8 cellular contexts compared by ENCODE assay signal in genomic region chr10:5684971-5685763, GRCh38. TPM values are rescaled to one million over a fixed set of nuclear protein-coding genes. Genes with fewer than 3 reads are reported as not detected.
A peak's percentile ranks its signal among the peaks of the same experiment; 100 is the strongest.
DNase-seq lines count a peak whose midpoint lies in the region; ATAC-seq, FAIRE-seq and TF ChIP-seq lines count a peak whose summit lies in the region.

No MANE protein-coding gene starts in this region.

- DNase-seq in GM04503 (ENCODE audit: low read depth) (peak; percentile 28), LHCN-M2 (ENCODE audit: low read depth) (peak; percentile 72), WERI-Rb-1 (peak; percentile 37), bronchial epithelial cell (ENCODE audit: low read depth) (peak; percentile 69), kidney (peak; percentile 91), GM19240 (ENCODE audit: insufficient read length, low spot score) (no peak)
- DNase-seq in stimulated activated CD4-positive, alpha-beta T cell treated with anti-CD3 and anti-CD28 coated beads, Interleukin-15, amount 100 ng/mL, for 1 hour (ENCODE audit: low read depth in 1 of 2, low spot score in 1 of 2) = peak; percentile 29 to 49

- peak overlapping the region; percentile 11 to 20 for H3K9ac ChIP-seq in kidney (ENCODE audit: low read length in 2 of 2)

- intact Hi-C loops in kidney (cut with DNase I) = no loop called here

- peak; percentile 39 for ATAC-seq in GM21737 (IDR thresholded peaks at IDR 0.05; ENCODE audit: unreplicated experiment)

- no peaks in the 10 kb centered on the region for H3K36me3 ChIP-seq in WERI-Rb-1
- H3K36me3 ChIP-seq in bronchial epithelial cell (ENCODE audit: control insufficient read depth, insufficient read depth, low read length) = no peaks in the 10 kb centered on the region
- H3K36me3 ChIP-seq in kidney (ENCODE audit: control insufficient read depth in 1 of 2, insufficient read depth in 2 of 2, low read length in 2 of 2) = no peaks in the 10 kb centered on the region

- peak overlapping the region; percentile 72 for H3K27ac ChIP-seq in WERI-Rb-1
- H3K27ac ChIP-seq in kidney (ENCODE audit: low read depth in 2 of 2, low read length in 2 of 2) = peak overlapping the region; percentile 81 to 84

- peak; percentile 42 for TF ChIP-seq CTCF in WERI-Rb-1 (IDR thresholded peaks at IDR 0.05; ENCODE audit: low read depth, low read length)
- peak; percentile 60 for TF ChIP-seq CTCF in bronchial epithelial cell (IDR thresholded peaks at IDR 0.05; ENCODE audit: insufficient read depth, low read length, severe bottlenecking)
- peak; percentile 52 for TF ChIP-seq CTCF in kidney (IDR thresholded peaks at IDR 0.05; ENCODE audit: borderline replicate concordance, extremely low read depth, insufficient read depth)

- peaks cover 9 to 10% of the 10 kb centered on the region in 2 donors for H3K4me1 ChIP-seq in kidney (ENCODE audit: control insufficient read depth in 1 of 2, insufficient read depth in 1 of 2, low read depth in 1 of 2, low read length in 2 of 2)

- H3K4me3 ChIP-seq in WERI-Rb-1 (ENCODE audit: low read depth, low read length) (peak overlapping the region; percentile 75), bronchial epithelial cell (ENCODE audit: low read depth, low read length) (peak overlapping the region; percentile 92), kidney (ENCODE audit: low read length in 2 of 2) (peak overlapping the region; percentile 62 to 92)

- FAIRE-seq in bronchial epithelial cell (lab: Jason Lieb, UNC) (no peak), kidney (lab: Jason Lieb, UNC) (no peak)

- H3K27me3 ChIP-seq in WERI-Rb-1 (ENCODE audit: insufficient read depth, low read depth, severe bottlenecking) = no peaks in the 10 kb centered on the region
- H3K27me3 ChIP-seq in bronchial epithelial cell (ENCODE audit: control insufficient read depth, insufficient read depth, low read length) = no peaks in the 10 kb centered on the region

- H3K9me3 ChIP-seq in WERI-Rb-1 (ENCODE audit: severe bottlenecking) (no peaks in the 10 kb centered on the region), kidney (ENCODE audit: control insufficient read depth in 1 of 2, low read length in 2 of 2) (no peaks in the 10 kb centered on the region)

RNA-seq across cellular contexts. Expression of gene TASOR2, which starts 0.5 kb away (rescaled TPM):
- total RNA-seq in LHCN-M2 (2014; rRNA removed) = 46.0 and 56.6 TPM in 2 replicates
- polyA plus RNA-seq in LHCN-M2 (2012) = 8.5 TPM
- 52.1 and 54.8 TPM in 2 replicates for total RNA-seq in bronchial epithelial cell
- 58.8 TPM for total RNA-seq in kidney
- polyA plus RNA-seq in kidney (ENCODE audit: insufficient read depth, low read depth, low replicate concordance) = 3.9 TPM

RNA-seq across cellular contexts. Expression of gene ASB13, which starts 18.8 kb away (rescaled TPM):
- total RNA-seq in LHCN-M2 (2014; rRNA removed) = 9.5 and 10.3 TPM in 2 replicates
- 5.2 TPM for polyA plus RNA-seq in LHCN-M2 (2012)
- total RNA-seq in bronchial epithelial cell = 14.5 TPM in 2 replicates
- total RNA-seq in kidney = 47.7 TPM
- 95.1 TPM for polyA plus RNA-seq in kidney (ENCODE audit: insufficient read depth, low read depth, low replicate concordance)
